18 cellular contexts compared by ENCODE assay signal in genomic region chr3:188720215-188720614, GRCh38.
DNase-seq lines count a peak whose midpoint lies in the region; ATAC-seq and TF ChIP-seq lines count a peak whose summit lies in the region.
"Had no signal": no experiment of that assay in that cellular context is flagged by ENCODE, and none has a peak within 500 bp of the region (broad histone marks: within the 10 kb centered on the region; RNA-seq: fewer than 3 reads in every experiment).

No MANE protein-coding gene starts in this region.

- ATAC-seq in PC-3 (no peak), right lobe of liver (peak; percentile 20 to 58 (median 45))
- no peak for ATAC-seq in stimulated activated naive CD8-positive, alpha-beta T cell treated with anti-CD3 and anti-CD28 coated beads, Interleukin-15, amount 100 ng/mL, for 72 hours
- ATAC-seq: K562 had no signal

- H3K9me3 Mint-ChIP-seq in stimulated activated naive CD8-positive, alpha-beta T cell treated with anti-CD3 and anti-CD28 coated beads, Interleukin-15, amount 100 ng/mL, for 72 hours = no peaks in the 10 kb centered on the region
- no peaks in the 10 kb centered on the region for H3K9me3 Mint-ChIP-seq in glutamatergic neuron (ENCODE audit: unreplicated experiment)
- H3K9me3 Mint-ChIP-seq: CD4-positive, alpha-beta memory T cell had no signal

- TF ChIP-seq POLR2A in right lobe of liver (IDR thresholded peaks at IDR 0.05) = no peak

- no peaks in the 10 kb centered on the region for H3K36me3 Mint-ChIP-seq in glutamatergic neuron (ENCODE audit: unreplicated experiment)
- H3K36me3 Mint-ChIP-seq: CD4-positive, alpha-beta memory T cell had no signal

- intact Hi-C loops in PC-3 (cut with micrococcal nuclease) = no loop called here
- intact Hi-C loops in right lobe of liver (cut with DNase I) = no loop called here

- WGBS in right lobe of liver (ENCODE audit: insufficient coverage, low coverage, low lambda C conversion rate, missing lambda C conversion rate) = 30% methylated on average over 3 of the region's 3 CpGs

- H3K4me2 ChIP-seq in PC-3 (ENCODE audit: low read length) (peak overlapping the region; percentile 25; the same call in 1 of the 2 replicates), MM.1S (ENCODE audit: low read depth, low read length) (no peak overlapping the region)

- no peak overlapping the region for H3K27ac Mint-ChIP-seq in stimulated activated naive CD8-positive, alpha-beta T cell treated with anti-CD3 and anti-CD28 coated beads, Interleukin-15, amount 100 ng/mL, for 72 hours
- no peak overlapping the region for H3K27ac Mint-ChIP-seq in glutamatergic neuron (ENCODE audit: unreplicated experiment)

- H3K27me3 Mint-ChIP-seq in stimulated activated naive CD8-positive, alpha-beta T cell treated with anti-CD3 and anti-CD28 coated beads, Interleukin-15, amount 100 ng/mL, for 72 hours = no peaks in the 10 kb centered on the region
- no peaks in the 10 kb centered on the region for H3K27me3 Mint-ChIP-seq in glutamatergic neuron (ENCODE audit: unreplicated experiment)
- H3K27me3 Mint-ChIP-seq: CD4-positive, alpha-beta memory T cell had no signal

- no peaks in the 10 kb centered on the region for H3K9me3 ChIP-seq in PC-3 (ENCODE audit: low read length)
- H3K9me3 ChIP-seq in right lobe of liver = no peaks in the 10 kb centered on the region
- no peaks in the 10 kb centered on the region for H3K9me3 ChIP-seq in MM.1S (replicated peaks; ENCODE audit: insufficient read depth, low read length)

- H4K20me1 ChIP-seq in PC-3 (ENCODE audit: low read length) = no peaks in the 10 kb centered on the region
- H4K20me1 ChIP-seq in MM.1S (ENCODE audit: insufficient read depth, low read length) = no peaks in the 10 kb centered on the region

- H3K36me3 ChIP-seq in PC-3 (ENCODE audit: low read depth, low read length) (no peaks in the 10 kb centered on the region), right lobe of liver (no peaks in the 10 kb centered on the region), MM.1S (replicated peaks; ENCODE audit: insufficient read depth, low read length) (no peaks in the 10 kb centered on the region)

- POLR2A ChIA-PET in PC-3 (lab: Charles Lee; ENCODE audit: unreplicated experiment) = no interaction called here

- DNase-seq in NCI-H1092 treated with DMSO at 0.1 percent for 48 hours (lab: John Stamatoyannopoulos, UW) = peak; percentile 10
- DNase-seq in NCI-H1092 (lab: John Stamatoyannopoulos, UW) = no peak
- DNase-seq in NCI-H1436 (lab: John Stamatoyannopoulos, UW) = peak; percentile 44
- no peak for DNase-seq in PC-3
- DNase-seq in right lobe of liver = no peak
- DNase-seq in MM.1S = no peak
- DNase-seq in stimulated activated naive CD8-positive, alpha-beta T cell treated with anti-CD3 and anti-CD28 coated beads, Interleukin-15, amount 100 ng/mL, for 72 hours = no peak
- DNase-seq in glutamatergic neuron = no peak
- DNase-seq: 8988T; CD4-positive, alpha-beta memory T cell; DMS53; NCI-H1417; NCI-H2029; NCI-H524 treated with DMSO at 0.1 percent for 48 hours; OCI-M1; SHP77 treated with DMSO at 0.1 percent for 48 hours; T-helper 1 cell had no signal

- H3K79me2 ChIP-seq in PC-3 (ENCODE audit: low read length) (no peaks in the 10 kb centered on the region), MM.1S (ENCODE audit: low read length) (no peaks in the 10 kb centered on the region)

- H3K4me1 Mint-ChIP-seq in stimulated activated naive CD8-positive, alpha-beta T cell treated with anti-CD3 and anti-CD28 coated beads, Interleukin-15, amount 100 ng/mL, for 72 hours = peaks cover 14% of the 10 kb centered on the region
- peaks cover 4% of the 10 kb centered on the region for H3K4me1 Mint-ChIP-seq in glutamatergic neuron (ENCODE audit: low read depth, unreplicated experiment)

- peaks cover 25% of the 10 kb centered on the region for H3K4me1 ChIP-seq in PC-3 (ENCODE audit: insufficient read depth, low read length)
- H3K4me1 ChIP-seq in right lobe of liver = peaks cover 0 to 53% (median 7%) of the 10 kb centered on the region in 4 donors
- no peaks in the 10 kb centered on the region for H3K4me1 ChIP-seq in MM.1S (ENCODE audit: low read length)

- no peak overlapping the region for H2AFZ ChIP-seq in PC-3 (ENCODE audit: low read length)
- H2AFZ ChIP-seq in MM.1S (ENCODE audit: low read length) = no peak overlapping the region

- H3F3A ChIP-seq in PC-3 (ENCODE audit: low read length, unreplicated experiment) = no peaks in the 10 kb centered on the region
- no peaks in the 10 kb centered on the region for H3F3A ChIP-seq in MM.1S (ENCODE audit: insufficient read depth, low read length)

- no TSS peak for BruUV-seq in PC-3 (replicated peaks; lab: Mats Ljungman, UMichigan)

- H3K9me2 ChIP-seq in PC-3 (replicated peaks; ENCODE audit: low read length) = no peaks in the 10 kb centered on the region
- H3K9me2 ChIP-seq in MM.1S (replicated peaks; ENCODE audit: insufficient read depth, low read length) = no peaks in the 10 kb centered on the region

- no peaks in the 10 kb centered on the region for H3K27me3 ChIP-seq in PC-3 (ENCODE audit: low read length)
- no peaks in the 10 kb centered on the region for H3K27me3 ChIP-seq in right lobe of liver
- no peaks in the 10 kb centered on the region for H3K27me3 ChIP-seq in MM.1S (replicated peaks; ENCODE audit: insufficient read depth, low read length)

- CTCF ChIA-PET in PC-3 (lab: Charles Lee) = interaction anchor here (0.5 kb wide), 1 partner anchor 124 kb away, joined by 3 read pairs; no protein-coding TSS in a partner anchor

- H3K27ac ChIP-seq in PC-3 (ENCODE audit: low read length) = peak overlapping the region; percentile 36; the same call in 1 of the 2 replicates
- peak overlapping the region in 2 of 3 donors; percentile 14 to 57 for H3K27ac ChIP-seq in right lobe of liver
- H3K27ac ChIP-seq in MM.1S (ENCODE audit: low read length) = no peak overlapping the region

- H3K4me3 Mint-ChIP-seq in stimulated activated naive CD8-positive, alpha-beta T cell treated with anti-CD3 and anti-CD28 coated beads, Interleukin-15, amount 100 ng/mL, for 72 hours = no peak overlapping the region
- H3K4me3 Mint-ChIP-seq in glutamatergic neuron (ENCODE audit: unreplicated experiment) = no peak overlapping the region
- H3K4me3 Mint-ChIP-seq: CD4-positive, alpha-beta memory T cell had no signal

- H3K4me3 ChIP-seq in PC-3 (ENCODE audit: low read length) (no peak overlapping the region), right lobe of liver (no peak overlapping the region), MM.1S (ENCODE audit: low read length) (no peak overlapping the region)
- H3K4me3 ChIP-seq: K562 had no signal

- no peak overlapping the region for H3K9ac ChIP-seq in PC-3 (ENCODE audit: low read length)
- H3K9ac ChIP-seq in MM.1S (ENCODE audit: low read length) = no peak overlapping the region

- TF ChIP-seq CTCF in PC-3 (conservative IDR thresholded peaks at IDR 0.05; ENCODE audit: low read depth, low read length) (no peak), right lobe of liver (IDR thresholded peaks at IDR 0.05) (no peak), MM.1S (IDR thresholded peaks at IDR 0.05; ENCODE audit: low read length) (no peak), glutamatergic neuron (IDR thresholded peaks at IDR 0.05; ENCODE audit: partially characterized antibody, unreplicated experiment) (no peak)

Comparison
In these comparisons a context has a peak if more than half of its experiments do, and no peak if none do; other contexts are left out.
1. DNase-seq: peak in NCI-H1092 treated with DMSO at 0.1 percent for 48 hours (single experiment) and NCI-H1436 (single experiment); none in NCI-H1092 (single experiment), PC-3 (single experiment), right lobe of liver (0 of 3), MM.1S (single experiment), stimulated activated naive CD8-positive, alpha-beta T cell treated with anti-CD3 and anti-CD28 coated beads, Interleukin-15, amount 100 ng/mL, for 72 hours (0 of 2) and glutamatergic neuron (single experiment).
2. ATAC-seq: peak in right lobe of liver (4 of 4); none in PC-3 (single experiment) and stimulated activated naive CD8-positive, alpha-beta T cell treated with anti-CD3 and anti-CD28 coated beads, Interleukin-15, amount 100 ng/mL, for 72 hours (single experiment).